7 cellular contexts compared by ENCODE assay signal in the genomic region with DNA sequence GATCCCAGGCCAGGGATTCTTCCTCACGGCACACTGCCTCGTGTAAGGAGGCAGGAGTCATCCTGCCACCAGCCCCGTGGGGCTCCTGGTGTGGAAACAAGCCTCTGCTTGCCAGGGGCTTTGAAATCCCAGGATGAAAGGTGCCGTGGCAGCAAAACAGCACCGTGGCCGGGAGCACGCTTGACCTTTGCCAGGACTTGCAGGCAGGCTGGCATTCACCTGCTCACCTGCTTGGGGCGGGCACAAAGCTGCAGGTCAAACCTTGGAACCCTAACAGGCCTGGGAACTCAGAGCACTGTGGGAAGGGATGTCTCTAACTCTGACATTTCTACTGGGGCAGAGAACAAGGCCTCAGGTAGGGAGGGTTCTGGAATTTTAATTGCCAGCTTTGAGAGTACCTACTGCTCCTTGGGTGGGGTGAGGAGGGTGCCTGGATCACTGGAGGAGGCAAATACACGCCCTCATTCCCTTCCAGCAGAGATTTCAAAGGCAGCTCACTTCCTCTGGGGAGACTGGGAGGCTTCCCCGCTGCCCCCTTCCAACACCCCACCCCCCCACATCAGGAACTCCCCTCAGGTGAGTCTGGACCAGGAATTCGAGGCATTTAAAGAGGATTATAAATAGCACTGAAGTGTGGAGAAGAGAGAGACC. TPM values are rescaled to one million over a fixed set of nuclear protein-coding genes. Genes with fewer than 3 reads are reported as not detected.
DNase-seq lines count a peak whose midpoint lies in the region; ATAC-seq and TF ChIP-seq lines count a peak whose summit lies in the region.

No MANE protein-coding gene starts in this region.

- no peaks in the 10 kb centered on the region for H3K9me3 ChIP-seq in HUES64 (ENCODE audit: insufficient read depth, low read depth, low read length)
- H3K9me3 ChIP-seq in subcutaneous abdominal adipose tissue (ENCODE audit: control insufficient read depth in 5 of 5, low read length in 5 of 5), result no peaks in the 10 kb centered on the region

- H3K27ac Mint-ChIP-seq in brain, result peak overlapping the region in 4 of 5 experiments; percentile 30 to 94 (median 86)

- DNase-seq in kidney tubule cell (ENCODE audit: low spot score) (peak; percentile 80), pons (ENCODE audit: low spot score) (no peak), amygdala (lab: John Stamatoyannopoulos, UW) (no peak)

- H3K4me3 Mint-ChIP-seq in brain, result peak overlapping the region; percentile 82 to 94 (median 86)

- WGBS in HUES64, result 74% methylated on average over 10 of the region's 11 CpGs

- H3K36me3 Mint-ChIP-seq in brain, result peaks cover 14% of the 10 kb centered on the region

- H3K27me3 ChIP-seq in HUES64 (ENCODE audit: insufficient read depth, low read length) (peaks cover 8% of the 10 kb centered on the region; the same call in 1 of the 2 replicates), subcutaneous abdominal adipose tissue (ENCODE audit: control insufficient read depth in 5 of 5, insufficient read depth in 4 of 5, low read length in 5 of 5) (peaks cover 0 to 9% (median 0%) of the 10 kb centered on the region in 5 donors)

- H3K27ac ChIP-seq in HUES64 (ENCODE audit: low read depth, low read length), result 0 out of 2 replicates have a peak overlapping the region, but pooled peaks have one; percentile 59
- H3K27ac ChIP-seq in subcutaneous abdominal adipose tissue (ENCODE audit: low read depth, low read length), result peak overlapping the region; percentile 74

- peaks cover 59% of the 10 kb centered on the region for H3K4me1 Mint-ChIP-seq in brain

- no peak overlapping the region for H3K9ac ChIP-seq in HUES64 (ENCODE audit: low read depth, low read length)
- peak overlapping the region in 2 of 5 donors; percentile 62 to 71 for H3K9ac ChIP-seq in subcutaneous abdominal adipose tissue (ENCODE audit: low read length in 5 of 5)

- no peak for ATAC-seq in HG03432 (IDR thresholded peaks at IDR 0.05; ENCODE audit: unreplicated experiment)

- H3K27me3 Mint-ChIP-seq in brain, result no peaks in the 10 kb centered on the region

- H3K9me3 Mint-ChIP-seq in brain, result peaks cover 0 to 2% (median 0%) of the 10 kb centered on the region in 5 experiments

- peak overlapping the region; percentile 73; the same call in 1 of the 2 replicates for H3K4me3 ChIP-seq in HUES64 (ENCODE audit: low read length)
- H3K4me3 ChIP-seq in subcutaneous abdominal adipose tissue (ENCODE audit: low read depth in 1 of 5, low read length in 5 of 5), result peak overlapping the region in 4 of 5 donors; percentile 53 to 77 (median 74)

- H3K4me1 ChIP-seq in HUES64 (ENCODE audit: insufficient read depth, low read length) (peaks cover 41% of the 10 kb centered on the region), subcutaneous abdominal adipose tissue (ENCODE audit: control insufficient read depth in 5 of 5, insufficient read depth in 5 of 5, low read length in 5 of 5) (peaks cover 13 to 58% (median 42%) of the 10 kb centered on the region in 5 donors)

- H3K36me3 ChIP-seq in HUES64 (ENCODE audit: insufficient read depth, low read length) (peaks cover 9% of the 10 kb centered on the region; the same call in 1 of the 2 replicates), subcutaneous abdominal adipose tissue (ENCODE audit: control insufficient read depth in 5 of 5, insufficient read depth in 5 of 5, low read length in 5 of 5) (peaks cover 0 to 4% (median 0%) of the 10 kb centered on the region in 5 donors)

- TF ChIP-seq CTCF in brain (conservative IDR thresholded peaks at IDR 0.05), result no peak

RNA-seq across cellular contexts. Expression of a gene that starts 45.6 kb away (rescaled TPM):
- 20.6 TPM for polyA plus RNA-seq in HUES64 (2013, experiment 1 of 2)
- polyA plus RNA-seq in HUES64 (2013, experiment 2 of 2), result 29.7 TPM
- 298 TPM for polyA plus RNA-seq in brain (ENCODE audit: insufficient read depth, low read depth, low replicate concordance)
